Comparison of ENCODE assay signal across 1 cellular context in the genomic region with DNA sequence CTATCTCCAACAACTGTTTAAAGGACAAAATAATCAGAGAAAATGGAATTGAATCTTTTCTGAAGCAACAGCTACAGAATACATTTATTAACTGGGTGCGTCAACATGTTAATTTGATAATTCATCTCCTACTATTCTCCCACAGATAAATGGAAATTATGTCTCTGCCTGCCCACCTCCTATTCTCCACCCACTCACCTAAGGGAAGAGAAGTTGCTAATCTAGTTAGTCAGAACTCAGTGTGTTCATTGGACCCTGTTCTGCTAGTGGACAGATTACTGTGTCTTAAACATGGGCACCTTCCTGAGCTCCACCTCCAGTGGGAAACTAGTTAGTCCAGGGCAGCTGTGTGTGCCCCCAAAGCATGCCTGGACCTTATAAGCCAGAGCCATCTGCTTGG.
TF ChIP-seq lines count a peak whose summit lies in the region.

No MANE protein-coding gene starts in this region.

TF ChIP-seq in HepG2, 621 proteins besides CTCF, POLR2A, EP300 and RAD21 (continued from another document):
- TF ChIP-seq, protein P1, sequence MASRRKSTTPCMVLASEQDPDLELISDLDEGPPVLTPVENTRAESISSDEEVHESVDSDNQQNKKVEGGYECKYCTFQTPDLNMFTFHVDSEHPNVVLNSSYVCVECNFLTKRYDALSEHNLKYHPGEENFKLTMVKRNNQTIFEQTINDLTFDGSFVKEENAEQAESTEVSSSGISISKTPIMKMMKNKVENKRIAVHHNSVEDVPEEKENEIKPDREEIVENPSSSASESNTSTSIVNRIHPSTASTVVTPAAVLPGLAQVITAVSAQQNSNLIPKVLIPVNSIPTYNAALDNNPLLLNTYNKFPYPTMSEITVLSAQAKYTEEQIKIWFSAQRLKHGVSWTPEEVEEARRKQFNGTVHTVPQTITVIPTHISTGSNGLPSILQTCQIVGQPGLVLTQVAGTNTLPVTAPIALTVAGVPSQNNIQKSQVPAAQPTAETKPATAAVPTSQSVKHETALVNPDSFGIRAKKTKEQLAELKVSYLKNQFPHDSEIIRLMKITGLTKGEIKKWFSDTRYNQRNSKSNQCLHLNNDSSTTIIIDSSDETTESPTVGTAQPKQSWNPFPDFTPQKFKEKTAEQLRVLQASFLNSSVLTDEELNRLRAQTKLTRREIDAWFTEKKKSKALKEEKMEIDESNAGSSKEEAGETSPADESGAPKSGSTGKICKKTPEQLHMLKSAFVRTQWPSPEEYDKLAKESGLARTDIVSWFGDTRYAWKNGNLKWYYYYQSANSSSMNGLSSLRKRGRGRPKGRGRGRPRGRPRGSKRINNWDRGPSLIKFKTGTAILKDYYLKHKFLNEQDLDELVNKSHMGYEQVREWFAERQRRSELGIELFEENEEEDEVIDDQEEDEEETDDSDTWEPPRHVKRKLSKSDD (CRISPR knock-in tag; IDR thresholded peaks at IDR 0.05; ENCODE audit: low read depth): no peak
- no peak for TF ChIP-seq FOXP4 (CRISPR knock-in tag; IDR thresholded peaks at IDR 0.05)
- no peak for TF ChIP-seq RXRB (CRISPR knock-in tag; IDR thresholded peaks at IDR 0.05; ENCODE audit: borderline replicate concordance)
- no peak for TF ChIP-seq ZNF75D (CRISPR knock-in tag; IDR thresholded peaks at IDR 0.05; ENCODE audit: borderline replicate concordance)
- no peak for TF ChIP-seq MAFF (IDR thresholded peaks at IDR 0.05; ENCODE audit: low read depth, low read length)
- no peak for TF ChIP-seq MAFK (conservative IDR thresholded peaks at IDR 0.05 in 1 of 2, IDR thresholded peaks at IDR 0.05 in 1 of 2; ENCODE audit: low read length in 2 of 2)
- no peak for TF ChIP-seq ZBTB7B (CRISPR knock-in tag; IDR thresholded peaks at IDR 0.05)
